8 cellular contexts compared by ENCODE assay signal in the genomic region with DNA sequence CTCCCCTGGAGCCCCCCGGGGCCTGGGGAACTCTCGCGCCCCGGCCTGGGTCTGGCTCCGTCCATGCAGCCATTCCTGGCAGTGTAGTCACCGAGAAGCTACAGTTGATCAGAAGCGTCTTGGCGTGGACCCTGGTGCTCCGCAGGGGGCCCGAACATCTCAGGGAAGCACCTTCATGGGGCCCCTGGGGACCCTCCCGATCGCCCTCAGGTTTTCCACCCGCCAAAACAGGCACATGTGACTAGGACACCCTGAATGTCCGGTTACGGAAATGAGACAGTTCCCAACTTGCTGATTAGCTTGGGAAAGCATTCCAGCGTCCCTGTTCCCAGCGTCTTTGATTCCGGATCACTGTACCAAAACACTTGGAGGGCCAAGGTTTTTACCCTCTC. TPM values are rescaled to one million over a fixed set of nuclear protein-coding genes. Genes with fewer than 3 reads are reported as not detected.
DNase-seq lines count a peak whose midpoint lies in the region; ATAC-seq, FAIRE-seq and TF ChIP-seq lines count a peak whose summit lies in the region.

No MANE protein-coding gene starts in this region.

- DNase-seq in Ammon's horn (ENCODE audit: low spot score) (peak; percentile 12), SK-N-MC (ENCODE audit: low read depth, low spot score) (no peak), lower lobe of right lung (no peak), D721Med (ENCODE audit: insufficient read length, low spot score) (no peak)

- FAIRE-seq in D721Med (lab: Jason Lieb, UNC) = no peak

- peaks cover 13% of the 10 kb centered on the region for H3K36me3 ChIP-seq in SK-N-MC (ENCODE audit: insufficient read depth, low read length)
- H3K36me3 ChIP-seq in lower lobe of right lung = peaks cover 16% of the 10 kb centered on the region

- intact Hi-C loops in dendritic cell treated with granulocyte-macrophage colony-stimulating factor and Interleukin-4, amounts not matched to agents 40 ng/mL and 50 ng/mL, for 4 days (cut with micrococcal nuclease) = loop anchor here (2.0 to 10.0 kb wide), 2 partner anchors 55 to 839 kb away; a partner anchor contains a TSS
- intact Hi-C loops in lower lobe of right lung (cut with DNase I) = no loop called here

- H3K36me3 Mint-ChIP-seq in dendritic cell treated with granulocyte-macrophage colony-stimulating factor and Interleukin-4, amounts not matched to agents 40 ng/mL and 50 ng/mL, for 4 days (ENCODE audit: low read depth) = peaks cover 30% of the 10 kb centered on the region
- peaks cover 26% of the 10 kb centered on the region for H3K36me3 Mint-ChIP-seq in stimulated activated naive CD8-positive, alpha-beta T cell treated with anti-CD3 and anti-CD28 coated beads, Interleukin-15, Interleukin-2, amounts not matched to agents 100 ng/mL and 50 ng/mL, for 24 hours (ENCODE audit: low read depth)

- peak; percentile 32 for ATAC-seq in GM18870 (IDR thresholded peaks at IDR 0.05; ENCODE audit: unreplicated experiment)
- ATAC-seq in HG03354 (IDR thresholded peaks at IDR 0.05; ENCODE audit: poor library complexity, severe bottlenecking, unreplicated experiment) = peak; percentile 32
- ATAC-seq in lower lobe of right lung = no peak

- no peak overlapping the region for H3K27ac ChIP-seq in SK-N-MC
- peak overlapping the region; percentile 95 for H3K27ac ChIP-seq in lower lobe of right lung

- H3K9me3 ChIP-seq in SK-N-MC (ENCODE audit: low read depth, low read length) (no peaks in the 10 kb centered on the region), lower lobe of right lung (no peaks in the 10 kb centered on the region)

- peaks cover 14% of the 10 kb centered on the region for H3K4me1 ChIP-seq in lower lobe of right lung

- peak overlapping the region; percentile 93 for H3K4me3 Mint-ChIP-seq in dendritic cell treated with granulocyte-macrophage colony-stimulating factor and Interleukin-4, amounts not matched to agents 40 ng/mL and 50 ng/mL, for 4 days
- H3K4me3 Mint-ChIP-seq in stimulated activated naive CD8-positive, alpha-beta T cell treated with anti-CD3 and anti-CD28 coated beads, Interleukin-15, Interleukin-2, amounts not matched to agents 100 ng/mL and 50 ng/mL, for 24 hours = peak overlapping the region; percentile 80

- H3K27me3 Mint-ChIP-seq in dendritic cell treated with granulocyte-macrophage colony-stimulating factor and Interleukin-4, amounts not matched to agents 40 ng/mL and 50 ng/mL, for 4 days = no peaks in the 10 kb centered on the region
- no peaks in the 10 kb centered on the region for H3K27me3 Mint-ChIP-seq in stimulated activated naive CD8-positive, alpha-beta T cell treated with anti-CD3 and anti-CD28 coated beads, Interleukin-15, Interleukin-2, amounts not matched to agents 100 ng/mL and 50 ng/mL, for 24 hours

- H3K4me1 Mint-ChIP-seq in dendritic cell treated with granulocyte-macrophage colony-stimulating factor and Interleukin-4, amounts not matched to agents 40 ng/mL and 50 ng/mL, for 4 days (ENCODE audit: low read depth) = peaks cover 26% of the 10 kb centered on the region
- H3K4me1 Mint-ChIP-seq in stimulated activated naive CD8-positive, alpha-beta T cell treated with anti-CD3 and anti-CD28 coated beads, Interleukin-15, Interleukin-2, amounts not matched to agents 100 ng/mL and 50 ng/mL, for 24 hours (ENCODE audit: low read depth) = peaks cover 27% of the 10 kb centered on the region

- H3K9ac ChIP-seq in SK-N-MC (ENCODE audit: insufficient read length) = peak overlapping the region; percentile 84

- H3K27me3 ChIP-seq in lower lobe of right lung (ENCODE audit: low read depth) = no peaks in the 10 kb centered on the region

- H3K4me3 ChIP-seq in SK-N-MC (peak overlapping the region; percentile 75), lower lobe of right lung (peak overlapping the region; percentile 79)

- H3K27ac Mint-ChIP-seq in dendritic cell treated with granulocyte-macrophage colony-stimulating factor and Interleukin-4, amounts not matched to agents 40 ng/mL and 50 ng/mL, for 4 days = peak overlapping the region; percentile 99
- H3K27ac Mint-ChIP-seq in stimulated activated naive CD8-positive, alpha-beta T cell treated with anti-CD3 and anti-CD28 coated beads, Interleukin-15, Interleukin-2, amounts not matched to agents 100 ng/mL and 50 ng/mL, for 24 hours = peak overlapping the region; percentile 88

- no peak for TF ChIP-seq CTCF in lower lobe of right lung (IDR thresholded peaks at IDR 0.05)
- no peak for TF ChIP-seq CTCF in D721Med (IDR thresholded peaks at IDR 0.05; ENCODE audit: insufficient read depth, missing control alignments)

- H3K9me3 Mint-ChIP-seq in dendritic cell treated with granulocyte-macrophage colony-stimulating factor and Interleukin-4, amounts not matched to agents 40 ng/mL and 50 ng/mL, for 4 days = no peaks in the 10 kb centered on the region
- no peaks in the 10 kb centered on the region for H3K9me3 Mint-ChIP-seq in stimulated activated naive CD8-positive, alpha-beta T cell treated with anti-CD3 and anti-CD28 coated beads, Interleukin-15, Interleukin-2, amounts not matched to agents 100 ng/mL and 50 ng/mL, for 24 hours

RNA-seq across cellular contexts. Expression of a gene that starts 0.5 kb away (rescaled TPM):
- total RNA-seq in lower lobe of right lung = 8.5 TPM

RNA-seq across cellular contexts. Expression of a gene that starts 21.4 kb away (rescaled TPM):
- 25.1 TPM for total RNA-seq in lower lobe of right lung

RNA-seq across cellular contexts. Expression of a gene that starts 55.3 kb away (rescaled TPM):
- total RNA-seq in lower lobe of right lung = 10.2 TPM

Comparison
In these comparisons a context has a peak if more than half of its experiments do, and no peak if none do; other contexts are left out.
1. ATAC-seq: peak in GM18870 (single experiment) and HG03354 (single experiment); none in lower lobe of right lung (0 of 2).